Comparison of ENCODE assay signal across 8 cellular contexts in the genomic region with DNA sequence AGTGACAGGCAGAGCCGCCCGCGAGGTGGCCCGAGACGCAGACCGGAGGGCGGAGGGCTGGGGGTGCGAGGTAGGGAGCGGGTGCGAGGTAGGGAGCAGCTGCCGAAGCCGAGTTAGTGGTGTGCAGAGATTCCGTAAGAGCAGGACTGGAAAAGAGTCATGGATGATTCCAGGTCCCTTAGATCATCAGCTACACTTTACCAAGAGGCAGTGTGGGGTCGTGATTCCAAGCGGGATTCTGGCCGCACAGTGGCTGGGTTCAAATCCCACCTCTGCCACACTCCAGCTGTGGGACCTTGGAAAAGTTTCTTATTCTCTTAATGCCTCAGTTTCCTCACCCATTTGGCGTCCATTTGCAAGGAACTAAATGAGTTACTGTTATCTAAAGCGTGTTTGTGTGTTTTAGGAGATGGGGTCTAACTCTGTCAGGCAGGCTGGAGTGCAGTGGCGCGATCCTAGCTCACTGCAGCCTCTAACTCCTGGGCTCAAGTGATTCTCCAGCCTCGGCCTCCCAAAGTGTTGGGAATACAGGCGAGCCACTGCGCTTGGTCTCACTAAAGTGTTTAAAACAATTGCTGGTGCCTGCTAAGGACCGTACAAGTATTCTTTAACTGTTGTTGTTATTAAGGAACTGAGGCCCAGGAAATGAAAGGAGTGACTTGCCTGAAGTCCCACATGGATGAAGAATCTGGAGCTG. TPM values are rescaled to one million over a fixed set of nuclear protein-coding genes. Genes with fewer than 3 reads are reported as not detected.
A peak's percentile ranks its signal among the peaks of the same experiment; 100 is the strongest.
DNase-seq lines count a peak whose midpoint lies in the region; ATAC-seq and TF ChIP-seq lines count a peak whose summit lies in the region.

No MANE protein-coding gene starts in this region.

- H3K4me3 ChIP-seq in cardiac muscle cell: peak overlapping the region; percentile 72
- H3K4me3 ChIP-seq in body of pancreas: peak overlapping the region; percentile 93 to 97
- H3K4me3 ChIP-seq in lung: peak overlapping the region; percentile 90
- peak overlapping the region; percentile 73 for H3K4me3 ChIP-seq in upper lobe of right lung

- H3K4me1 ChIP-seq in cardiac muscle cell (ENCODE audit: low read depth) (peaks cover 8% of the 10 kb centered on the region), body of pancreas (peaks cover 17% of the 10 kb centered on the region), lung (ENCODE audit: control insufficient read depth in 2 of 2, insufficient read depth in 2 of 2, low read length in 2 of 2) (peaks cover 9 to 11% of the 10 kb centered on the region in 2 donors), upper lobe of right lung (peaks cover 16% of the 10 kb centered on the region)

- TF ChIP-seq POLR2A in body of pancreas (IDR thresholded peaks at IDR 0.05): no peak

- H3K27me3 ChIP-seq in cardiac muscle cell: no peaks in the 10 kb centered on the region
- no peaks in the 10 kb centered on the region for H3K27me3 ChIP-seq in body of pancreas
- no peaks in the 10 kb centered on the region for H3K27me3 ChIP-seq in lung (ENCODE audit: control insufficient read depth, insufficient read depth)
- no peaks in the 10 kb centered on the region for H3K27me3 ChIP-seq in upper lobe of right lung

- 24 to 25% methylated on average over 20 to 24 of the region's 24 CpGs for WGBS in body of pancreas, 2 donors
- WGBS in lung, 2 donors: 28 to 32% methylated on average over 24 of the region's 24 CpGs

- H3K36me3 ChIP-seq in cardiac muscle cell (no peaks in the 10 kb centered on the region), body of pancreas (replicated peaks in 1 of 2; ENCODE audit: insufficient read depth in 1 of 2, low read depth in 2 of 2) (no peaks in the 10 kb centered on the region), lung (ENCODE audit: control insufficient read depth in 2 of 2, insufficient read depth in 2 of 2, low read length in 2 of 2) (no peaks in the 10 kb centered on the region), upper lobe of right lung (peaks cover under 1% of the 10 kb centered on the region)

- ATAC-seq in left cardiac atrium (no peak), body of pancreas (no peak), lung (ENCODE audit: insufficient read depth, low FRiP score) (no peak), upper lobe of right lung (no peak), HG03139 (IDR thresholded peaks at IDR 0.05; ENCODE audit: unreplicated experiment) (no peak), HG03039 (IDR thresholded peaks at IDR 0.05; ENCODE audit: unreplicated experiment) (no peak), GM19035 (IDR thresholded peaks at IDR 0.05; ENCODE audit: unreplicated experiment) (no peak)

- intact Hi-C loops in left cardiac atrium (cut with DNase I) (no loop called here), body of pancreas (cut with DNase I) (no loop called here), upper lobe of right lung (cut with DNase I) (no loop called here)

- peak overlapping the region; percentile 94 for H3K27ac ChIP-seq in cardiac muscle cell
- peak overlapping the region in 3 of 4 donors; percentile 78 to 94 (median 89) for H3K27ac ChIP-seq in body of pancreas
- H3K27ac ChIP-seq in lung (ENCODE audit: low read depth in 1 of 2, low read length in 1 of 2): peak overlapping the region in 1 of 2 donors; percentile 93
- H3K27ac ChIP-seq in upper lobe of right lung: peak overlapping the region; percentile 91

- DNase-seq in cardiac muscle cell (ENCODE audit: low read depth in 1 of 2, low spot score in 1 of 2) (no peak), left cardiac atrium (no peak), body of pancreas (no peak), lung (ENCODE audit: low spot score) (no peak), upper lobe of right lung (no peak)

- H3K9me3 ChIP-seq in cardiac muscle cell (ENCODE audit: low read depth) (no peaks in the 10 kb centered on the region), body of pancreas (no peaks in the 10 kb centered on the region), lung (ENCODE audit: control insufficient read depth in 2 of 2, insufficient read depth in 1 of 2, low read length in 1 of 2) (no peaks in the 10 kb centered on the region), upper lobe of right lung (no peaks in the 10 kb centered on the region)

- TF ChIP-seq CTCF in cardiac muscle cell (IDR thresholded peaks at IDR 0.05; ENCODE audit: low read depth, low read length) (no peak), body of pancreas (IDR thresholded peaks at IDR 0.05) (no peak), lung (IDR thresholded peaks at IDR 0.05; ENCODE audit: control extremely low read depth, extremely low read depth) (no peak), upper lobe of right lung (IDR thresholded peaks at IDR 0.05) (no peak)

RNA-seq across cellular contexts. Expression of gene NDUFB2, which starts 1.1 kb away (rescaled TPM):
- total RNA-seq in cardiac muscle cell (267 and 1,003 TPM in 2 replicates), left cardiac atrium (100 to 1,000 TPM; 499 to 528 TPM), body of pancreas (100 to 1,000 TPM in 1 of 2 donors, 10 to 100 TPM in 1; 61.0 to 140 TPM), lung (100 to 1,000 TPM in 1 of 2 donors, 10 to 100 TPM in 1; 52.3 to 192 TPM), upper lobe of right lung (160 TPM)
- polyA plus RNA-seq in cardiac muscle cell (391 and 693 TPM in 2 replicates), lung (100 to 1,000 TPM; 188 to 327 TPM)

RNA-seq across cellular contexts. Expression of gene ADCK2, which starts 24.9 kb away (rescaled TPM):
- 22.6 and 31.1 TPM in 2 replicates for total RNA-seq in cardiac muscle cell
- 13.9 and 23.0 TPM in 2 replicates for polyA plus RNA-seq in cardiac muscle cell
- 10 to 100 TPM; 12.9 to 14.7 TPM for total RNA-seq in left cardiac atrium
- total RNA-seq in body of pancreas: 10 to 100 TPM; 16.1 to 21.1 TPM
- 10 to 100 TPM; 11.3 to 27.0 TPM for total RNA-seq in lung
- polyA plus RNA-seq in lung: 10 to 100 TPM; 10.4 to 16.2 TPM
- 18.2 TPM for total RNA-seq in upper lobe of right lung

RNA-seq across cellular contexts. Expression of gene DENND2A, which starts 57.0 kb away (rescaled TPM):
- 8.9 and 21.7 TPM in 2 replicates for total RNA-seq in cardiac muscle cell
- 14.0 and 18.2 TPM in 2 replicates for polyA plus RNA-seq in cardiac muscle cell
- 10 to 100 TPM in 1 of 2 donors, 1 to 10 TPM in 1; 9.6 to 19.0 TPM for total RNA-seq in left cardiac atrium
- 1 to 10 TPM; 2.6 to 7.3 TPM for total RNA-seq in body of pancreas
- 10 to 100 TPM; 12.8 to 32.4 TPM for total RNA-seq in lung
- 1 to 10 TPM; 4.1 to 6.6 TPM for polyA plus RNA-seq in lung
- 26.2 TPM for total RNA-seq in upper lobe of right lung
